Comparison of ENCODE assay signal across 8 cellular contexts in the genomic region with DNA sequence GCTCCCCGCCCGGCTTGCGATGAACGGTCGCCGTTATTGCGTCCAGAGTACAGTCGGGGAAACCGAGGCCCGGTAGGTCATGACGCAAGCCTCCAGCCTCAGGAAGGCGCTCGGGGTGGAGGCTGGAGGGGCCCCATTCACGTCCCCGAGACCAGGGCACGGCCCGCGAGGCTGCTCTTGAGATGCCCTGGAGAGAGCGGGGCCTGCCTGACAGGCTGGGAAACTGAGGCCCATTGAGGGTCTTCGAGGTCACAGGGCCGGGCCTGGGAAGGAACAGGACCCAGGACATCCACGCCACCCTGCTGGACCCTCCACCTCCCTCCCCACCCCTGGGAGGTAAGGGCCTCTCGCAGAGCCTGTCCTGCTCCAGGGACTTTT. TPM values are rescaled to one million over a fixed set of nuclear protein-coding genes. Genes with fewer than 3 reads are reported as not detected.
DNase-seq lines count a peak whose midpoint lies in the region; ATAC-seq and TF ChIP-seq lines count a peak whose summit lies in the region.

No MANE protein-coding gene starts in this region.

- TF ChIP-seq CTCF in brain (conservative IDR thresholded peaks at IDR 0.05) (no peak), lower lobe of right lung (IDR thresholded peaks at IDR 0.05) (no peak)

- H4K20me1 ChIP-seq in BLaER1 treated with 17β-estradiol and CSF1 and Interleukin-3, amounts not matched to agents 10 nM and 100 nM: peaks cover 16 to 60% (median 29%) of the 10 kb centered on the region in 11 experiments; a peak in 18 of 22 replicates

- H3K36me3 ChIP-seq in BLaER1 treated with 17β-estradiol and CSF1 and Interleukin-3, amounts not matched to agents 10 nM and 100 nM: peaks cover 17 to 32% (median 30%) of the 10 kb centered on the region in 11 experiments
- peaks cover 13% of the 10 kb centered on the region for H3K36me3 ChIP-seq in lower lobe of right lung

- H3K9ac ChIP-seq in BLaER1 treated with 17β-estradiol and CSF1 and Interleukin-3, amounts not matched to agents 10 nM and 100 nM: peak overlapping the region; percentile 89 to 96 (median 95)

- peak overlapping the region; percentile 86 to 94 (median 90) for H3K4me3 Mint-ChIP-seq in brain

- peak overlapping the region; percentile 51 to 97 (median 90) for H3K27ac Mint-ChIP-seq in brain

- H3K27ac ChIP-seq in BLaER1 treated with 17β-estradiol and CSF1 and Interleukin-3, amounts not matched to agents 10 nM and 100 nM: peak overlapping the region; percentile 82 to 95 (median 92)
- H3K27ac ChIP-seq in lower lobe of right lung: peak overlapping the region; percentile 82

- intact Hi-C loops in lower lobe of right lung (cut with DNase I): no loop called here

- peaks cover 19 to 43% (median 29%) of the 10 kb centered on the region in 10 experiments for H3K4me1 ChIP-seq in BLaER1 treated with 17β-estradiol and CSF1 and Interleukin-3, amounts not matched to agents 10 nM and 100 nM
- H3K4me1 ChIP-seq in lower lobe of right lung: peaks cover 18% of the 10 kb centered on the region

- H3K4me1 Mint-ChIP-seq in brain: peaks cover 39% of the 10 kb centered on the region

- peaks cover 4% of the 10 kb centered on the region for H3K36me3 Mint-ChIP-seq in brain

- no peak for DNase-seq in lower lobe of right lung
- no peak for DNase-seq in activated gamma-delta T cell treated with Interleukin-2 at 50 U/mL for 16 hours
- no peak for DNase-seq in effector CD4-positive, alpha-beta T cell
- no peak for DNase-seq in stimulated activated CD4-positive, alpha-beta T cell treated with anti-CD3 and anti-CD28 coated beads, Interleukin-4, amount 100 ng/mL, for 24 hours

- H3K4me3 ChIP-seq in BLaER1 treated with 17β-estradiol and CSF1 and Interleukin-3, amounts not matched to agents 10 nM and 100 nM: peak overlapping the region; percentile 90 to 100 (median 98)
- H3K4me3 ChIP-seq in lower lobe of right lung: peak overlapping the region; percentile 89

- H3K4me2 ChIP-seq in BLaER1 treated with 17β-estradiol and CSF1 and Interleukin-3, amounts not matched to agents 10 nM and 100 nM: peak overlapping the region; percentile 92 to 99 (median 94)

- no peaks in the 10 kb centered on the region for H3K9me3 ChIP-seq in BLaER1 treated with 17β-estradiol and CSF1 and Interleukin-3, amounts not matched to agents 10 nM and 100 nM (replicated peaks in 1 of 11)
- H3K9me3 ChIP-seq in lower lobe of right lung: no peaks in the 10 kb centered on the region

- H3K9me3 Mint-ChIP-seq in brain: peaks cover 0 to 10% (median 0%) of the 10 kb centered on the region in 5 experiments

- no peaks in the 10 kb centered on the region for H3K27me3 ChIP-seq in BLaER1 treated with 17β-estradiol and CSF1 and Interleukin-3, amounts not matched to agents 10 nM and 100 nM
- no peaks in the 10 kb centered on the region for H3K27me3 ChIP-seq in lower lobe of right lung (ENCODE audit: low read depth)

- ATAC-seq in HG02943 (IDR thresholded peaks at IDR 0.05; ENCODE audit: low read depth, unreplicated experiment) (peak; percentile 3), lower lobe of right lung (peak; percentile 3 to 11), GM19452 (IDR thresholded peaks at IDR 0.05; ENCODE audit: unreplicated experiment) (no peak)

- peaks cover 7% of the 10 kb centered on the region for H3K27me3 Mint-ChIP-seq in brain

RNA-seq across cellular contexts. Expression of a gene that starts 0.4 kb away (rescaled TPM):
- 275 TPM for polyA plus RNA-seq in brain (ENCODE audit: insufficient read depth, low read depth, low replicate concordance)
- 76.7 TPM for total RNA-seq in lower lobe of right lung

RNA-seq across cellular contexts. Expression of a gene that starts 17.3 kb away (rescaled TPM):
- 146 TPM for polyA plus RNA-seq in brain (ENCODE audit: insufficient read depth, low read depth, low replicate concordance)
- 7.8 TPM for total RNA-seq in lower lobe of right lung

RNA-seq across cellular contexts. Expression of a gene that starts 23.3 kb away (rescaled TPM):
- polyA plus RNA-seq in brain (ENCODE audit: insufficient read depth, low read depth, low replicate concordance): 81.4 TPM
- total RNA-seq in lower lobe of right lung: 89.4 TPM

RNA-seq across cellular contexts. Expression of a gene that starts 54.1 kb away (rescaled TPM):
- polyA plus RNA-seq in brain (ENCODE audit: insufficient read depth, low read depth, low replicate concordance): 3,425 TPM
- total RNA-seq in lower lobe of right lung: 854 TPM
